Comparison of ENCODE assay signal across 30 cellular contexts in genomic region chr7:100908512-100908911, GRCh38. TPM values are rescaled to one million over a fixed set of nuclear protein-coding genes. Genes with fewer than 3 reads are reported as not detected.
"Had no signal": no experiment of that assay in that cellular context is flagged by ENCODE, and none has a peak within 500 bp of the region (broad histone marks: within the 10 kb centered on the region; RNA-seq: fewer than 3 reads in every experiment).

No MANE protein-coding gene starts in this region.

- H3K9me3 ChIP-seq: stomach, suprapubic skin, testis, thoracic aorta, thyroid gland, tibial artery, transverse colon, upper lobe of left lung, uterus, vagina had no signal

- H3K27me3 ChIP-seq: suprapubic skin, testis, thyroid gland, tibial nerve, transverse colon, upper lobe of left lung, upper lobe of right lung, uterus, vagina had no signal

- H3K4me1 ChIP-seq: stomach, suprapubic skin, testis, thyroid gland, tibial artery, tibial nerve, upper lobe of left lung, upper lobe of right lung, uterus, vagina had no signal

- ATAC-seq: stimulated activated effector memory CD8-positive, alpha-beta T cell treated with anti-CD3 and anti-CD28 coated beads, Interleukin-12 subunit alpha, Interleukin-12 subunit beta, amount 100 ng/mL, for 72 hours; stimulated activated memory B cell treated with anti-CD40 and anti-IgM and Interleukin-4, amounts not matched to agents 10 μg/mL and 1 μg/mL and 100 μg/mL, for 72 hours; stimulated activated naive B cell treated with anti-CD40 and anti-IgM and Interleukin-4, amounts not matched to agents 10 μg/mL and 1 μg/mL and 100 μg/mL, for 72 hours; stimulated activated naive CD8-positive, alpha-beta T cell treated with anti-CD3 and anti-CD28 coated beads, Interleukin-15, amount 100 ng/mL, for 72 hours; stimulated activated naive CD8-positive, alpha-beta T cell treated with anti-CD3 and anti-CD28 coated beads, Interleukin-15, Interleukin-2, amounts not matched to agents 100 U/mL and 50 U/mL, for 24 hours; upper lobe of right lung had no signal

- FAIRE-seq: urothelium cell line had no signal

- H3K9me3 Mint-ChIP-seq: stimulated activated effector memory CD8-positive, alpha-beta T cell treated with anti-CD3 and anti-CD28 coated beads, Interleukin-12 subunit alpha, Interleukin-12 subunit beta, amount 100 ng/mL, for 72 hours; stimulated activated naive CD8-positive, alpha-beta T cell treated with anti-CD3 and anti-CD28 coated beads, Interleukin-15, amount 100 ng/mL, for 72 hours; stimulated activated naive CD8-positive, alpha-beta T cell treated with anti-CD3 and anti-CD28 coated beads, Interleukin-15, Interleukin-2, amounts not matched to agents 100 ng/mL and 50 ng/mL, for 24 hours; type B pancreatic cell had no signal

- H3K27me3 Mint-ChIP-seq: type B pancreatic cell had no signal

- H3K36me3 ChIP-seq: stomach, suprapubic skin, thoracic aorta, thyroid gland, tibial artery, tibial nerve, transverse colon, upper lobe of left lung, upper lobe of right lung, uterus, vagina had no signal

- H3K4me1 Mint-ChIP-seq: stimulated activated effector memory CD8-positive, alpha-beta T cell treated with anti-CD3 and anti-CD28 coated beads, Interleukin-12 subunit alpha, Interleukin-12 subunit beta, amount 100 ng/mL, for 72 hours; stimulated activated naive CD8-positive, alpha-beta T cell treated with anti-CD3 and anti-CD28 coated beads, Interleukin-15, amount 100 ng/mL, for 72 hours had no signal

- H3K36me3 Mint-ChIP-seq: stimulated activated effector memory CD8-positive, alpha-beta T cell treated with anti-CD3 and anti-CD28 coated beads, Interleukin-12 subunit alpha, Interleukin-12 subunit beta, amount 100 ng/mL, for 72 hours; stimulated activated naive B cell treated with anti-CD40 and anti-IgM and Interleukin-4, amounts not matched to agents 10 μg/mL and 1 μg/mL and 100 μg/mL, for 72 hours; type B pancreatic cell had no signal

- DNase-seq: stimulated activated CD4-positive, alpha-beta T cell treated with anti-CD3 and anti-CD28 coated beads, Interleukin-2, amount 100 ng/mL, for 48 hours; stimulated activated CD4-positive, alpha-beta T cell treated with anti-CD3 and anti-CD28 coated beads, Interleukin-4, amount 100 ng/mL, for 1 hour; stimulated activated CD4-positive, alpha-beta T cell treated with anti-CD3 and anti-CD28 coated beads, Interleukin-4, amount 100 ng/mL, for 24 hours; stimulated activated CD4-positive, alpha-beta T cell treated with anti-CD3 and anti-CD28 coated beads, Interleukin-4, amount 100 ng/mL, for 4 hours; stimulated activated CD8-positive, alpha-beta memory T cell treated with anti-CD3 and anti-CD28 coated beads, Interleukin-4, amount 100 ng/mL, for 48 hours; stimulated activated naive B cell treated with anti-CD40 and anti-IgM and Interleukin-4, amounts not matched to agents 10 μg/mL and 1 μg/mL and 100 μg/mL, for 72 hours; stimulated activated naive CD4-positive, alpha-beta T cell; stimulated activated naive CD4-positive, alpha-beta T cell treated with Interleukin-2 at 50 U/mL for 16 hours; stimulated activated naive CD8-positive, alpha-beta T cell treated with anti-CD3 and anti-CD28 coated beads, Interleukin-15, amount 100 ng/mL, for 72 hours; stimulated activated naive CD8-positive, alpha-beta T cell treated with anti-CD3 and anti-CD28 coated beads, Interleukin-15, Interleukin-2, amounts not matched to agents 100 U/mL and 50 U/mL, for 24 hours; stomach; substantia nigra; testis; thyroid gland; tibial artery; transverse colon; trophoblast cell; upper lobe of left lung; upper lobe of right lung; uterus had no signal

- H3K27ac Mint-ChIP-seq: stimulated activated effector memory CD8-positive, alpha-beta T cell treated with anti-CD3 and anti-CD28 coated beads, Interleukin-12 subunit alpha, Interleukin-12 subunit beta, amount 100 ng/mL, for 72 hours; stimulated activated memory B cell treated with anti-CD40 and anti-IgM and Interleukin-4, amounts not matched to agents 10 μg/mL and 1 μg/mL and 100 μg/mL, for 72 hours; stimulated activated naive B cell treated with anti-CD40 and anti-IgM and Interleukin-4, amounts not matched to agents 10 μg/mL and 1 μg/mL and 100 μg/mL, for 72 hours; stimulated activated naive CD8-positive, alpha-beta T cell treated with anti-CD3 and anti-CD28 coated beads, Interleukin-15, amount 100 ng/mL, for 72 hours; stimulated activated naive CD8-positive, alpha-beta T cell treated with anti-CD3 and anti-CD28 coated beads, Interleukin-15, Interleukin-2, amounts not matched to agents 100 ng/mL and 50 ng/mL, for 24 hours; type B pancreatic cell had no signal

- H3K27ac ChIP-seq: stomach, suprapubic skin, testis, thoracic aorta, thyroid gland, tibial artery, tibial nerve, transverse colon, upper lobe of left lung, upper lobe of right lung, uterus, vagina had no signal

- H3K4me3 Mint-ChIP-seq: stimulated activated effector memory CD8-positive, alpha-beta T cell treated with anti-CD3 and anti-CD28 coated beads, Interleukin-12 subunit alpha, Interleukin-12 subunit beta, amount 100 ng/mL, for 72 hours; stimulated activated memory B cell treated with anti-CD40 and anti-IgM and Interleukin-4, amounts not matched to agents 10 μg/mL and 1 μg/mL and 100 μg/mL, for 72 hours; stimulated activated naive B cell treated with anti-CD40 and anti-IgM and Interleukin-4, amounts not matched to agents 10 μg/mL and 1 μg/mL and 100 μg/mL, for 72 hours; stimulated activated naive CD8-positive, alpha-beta T cell treated with anti-CD3 and anti-CD28 coated beads, Interleukin-15, amount 100 ng/mL, for 72 hours; stimulated activated naive CD8-positive, alpha-beta T cell treated with anti-CD3 and anti-CD28 coated beads, Interleukin-15, Interleukin-2, amounts not matched to agents 100 ng/mL and 50 ng/mL, for 24 hours; type B pancreatic cell had no signal

- H3K4me3 ChIP-seq: stomach, suprapubic skin, testis, thoracic aorta, thyroid gland, tibial artery, tibial nerve, transverse colon, upper lobe of left lung, upper lobe of right lung, uterus, vagina had no signal

RNA-seq across cellular contexts. Expression of gene MUC3A, which starts 40.8 kb away (rescaled TPM):
- total RNA-seq: suprapubic skin, urinary bladder had no signal
